24 cellular contexts compared by ENCODE assay signal in the genomic region with DNA sequence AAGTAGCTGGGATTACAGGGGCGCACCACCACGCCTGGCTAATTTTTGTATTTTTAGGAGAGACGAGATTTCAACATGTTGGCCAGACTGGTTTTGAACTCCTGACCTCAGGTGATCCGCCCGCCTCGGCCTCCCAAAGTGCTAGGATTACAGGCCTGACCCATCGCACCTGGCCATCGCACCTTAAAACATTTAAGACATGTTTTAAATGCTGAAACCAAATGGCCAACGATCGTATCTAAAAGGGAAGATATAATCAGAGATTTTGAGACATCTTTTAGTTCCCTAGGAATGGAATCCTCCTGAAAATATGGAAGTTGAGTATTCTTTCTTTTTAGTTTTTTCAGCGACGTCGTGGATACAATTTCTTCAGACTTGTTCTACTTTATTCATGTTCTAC. TPM values are rescaled to one million over a fixed set of nuclear protein-coding genes. Genes with fewer than 3 reads are reported as not detected.
DNase-seq lines count a peak whose midpoint lies in the region; ATAC-seq and TF ChIP-seq lines count a peak whose summit lies in the region.
"Had no signal": no experiment of that assay in that cellular context is flagged by ENCODE, and none has a peak within 500 bp of the region (broad histone marks: within the 10 kb centered on the region; RNA-seq: fewer than 3 reads in every experiment).

No MANE protein-coding gene starts in this region.

- CTCF ChIA-PET in Calu3 (lab: Charles Lee) = interaction anchor here (0.9 to 1.7 kb wide), 4 partner anchors 11 to 167 kb away, joined by 3 to 9 read pairs (median 4); no protein-coding TSS in a partner anchor

- intact Hi-C loops in Calu3 (cut with micrococcal nuclease; ENCODE audit: unreplicated experiment) = no loop called here

- no peak overlapping the region for H3K4me2 ChIP-seq in trophoblast cell (ENCODE audit: low read length)

- no peak overlapping the region for H2BK120ac ChIP-seq in trophoblast cell (ENCODE audit: insufficient read depth, low read length, poor library complexity)

- peaks cover 7% of the 10 kb centered on the region for H3K36me3 Mint-ChIP-seq in Calu3 (ENCODE audit: insufficient read depth, unreplicated experiment)
- H3K36me3 Mint-ChIP-seq: CD8-positive, alpha-beta T cell had no signal

- H4K91ac ChIP-seq in trophoblast cell (ENCODE audit: low read depth, low read length) = no peak overlapping the region

- H3K23ac ChIP-seq in trophoblast cell (ENCODE audit: low read length) = no peak overlapping the region

- no peak overlapping the region for H2AFZ ChIP-seq in trophoblast cell (ENCODE audit: insufficient read depth, low read length, poor library complexity)

- no peak overlapping the region for H4K12ac ChIP-seq in trophoblast cell (ENCODE audit: low read depth, low read length)

- peaks cover 30% of the 10 kb centered on the region for H3K4me1 Mint-ChIP-seq in Calu3 (ENCODE audit: low read depth, unreplicated experiment)

- TF ChIP-seq CTCF in 22Rv1 (IDR thresholded peaks at IDR 0.05) (no peak), Calu3 (IDR thresholded peaks at IDR 0.05; ENCODE audit: unreplicated experiment) (no peak), VCaP (conservative IDR thresholded peaks at IDR 0.05) (no peak), foreskin keratinocyte (conservative IDR thresholded peaks at IDR 0.05) (no peak)

- H3K9me3 ChIP-seq in trophoblast cell (ENCODE audit: insufficient read depth, low read depth, low read length) = peaks cover 4% of the 10 kb centered on the region
- H3K9me3 ChIP-seq: Caco-2 had no signal

- H3K27ac ChIP-seq in 22Rv1 (peak overlapping the region; percentile 44), VCaP (peak overlapping the region; percentile 71), trophoblast cell (ENCODE audit: low read depth, low read length) (no peak overlapping the region), foreskin keratinocyte (no peak overlapping the region)
- H3K27ac ChIP-seq: RWPE1, SK-N-MC had no signal

- H3K27me3 ChIP-seq in trophoblast cell (ENCODE audit: insufficient read depth, low read length) (no peaks in the 10 kb centered on the region), foreskin keratinocyte (peaks cover 68% of the 10 kb centered on the region), H7 (ENCODE audit: control insufficient read depth, insufficient read depth, low read length) (no peaks in the 10 kb centered on the region)

- no peaks in the 10 kb centered on the region for H3K9me3 Mint-ChIP-seq in Calu3 (ENCODE audit: low read depth, unreplicated experiment)
- H3K9me3 Mint-ChIP-seq: CD8-positive, alpha-beta T cell had no signal

- H2BK5ac ChIP-seq in trophoblast cell (ENCODE audit: low read depth, low read length, poor library complexity) = no peak overlapping the region

- no peak overlapping the region for H3K18ac ChIP-seq in trophoblast cell (ENCODE audit: low read length)

- DNase-seq in Calu3 = no peak
- DNase-seq in trophoblast cell = peak; percentile 56 to 92
- DNase-seq in foreskin keratinocyte = no peak
- no peak for DNase-seq in H7
- DNase-seq: Caco-2; CD8-positive, alpha-beta T cell; EL; GDM1; GOT3; HCEC 1CT; IMR-90; KG1; NCI-H1048; NCI-H2227 treated with DMSO at 0.1 percent for 48 hours; NCI-H526 treated with DMSO at 0.1 percent for 48 hours had no signal

- no peaks in the 10 kb centered on the region for H3K79me1 ChIP-seq in trophoblast cell (ENCODE audit: low read length)

- no peak overlapping the region for H2AK5ac ChIP-seq in trophoblast cell (ENCODE audit: low read length)

- H3K27ac Mint-ChIP-seq in Calu3 (ENCODE audit: unreplicated experiment) = peak overlapping the region; percentile 38
- H3K27ac Mint-ChIP-seq: CD8-positive, alpha-beta T cell had no signal

- ATAC-seq in HG02678 (IDR thresholded peaks at IDR 0.05; ENCODE audit: unreplicated experiment) (no peak), HG03159 (IDR thresholded peaks at IDR 0.05; ENCODE audit: unreplicated experiment) (no peak), foreskin keratinocyte (no peak)
- ATAC-seq: CD8-positive, alpha-beta T cell; Panc1 had no signal

- no peak overlapping the region for H3K14ac ChIP-seq in trophoblast cell (ENCODE audit: low read length)

- no peak overlapping the region for H3K4me3 ChIP-seq in trophoblast cell (ENCODE audit: low read depth, low read length)
- H3K4me3 ChIP-seq in H7 (ENCODE audit: insufficient read depth, low read depth, low read length) = no peak overlapping the region
- H3K4me3 ChIP-seq: SK-N-MC had no signal

- no peak overlapping the region for H3K4ac ChIP-seq in trophoblast cell (ENCODE audit: low read depth, low read length)

- H3K4me1 ChIP-seq in trophoblast cell (ENCODE audit: control insufficient read depth in 1 of 2, insufficient read depth in 2 of 2, low read length in 2 of 2) (no peaks in the 10 kb centered on the region), foreskin keratinocyte (no peaks in the 10 kb centered on the region)
- H3K4me1 ChIP-seq: Caco-2 had no signal

- no TSS peak for BruUV-seq in Calu3 (replicated peaks; lab: Mats Ljungman, UMichigan)

- no peak overlapping the region for H2BK12ac ChIP-seq in trophoblast cell (ENCODE audit: low read length)

- H3K9ac ChIP-seq in trophoblast cell (ENCODE audit: low read length) = no peak overlapping the region

- peaks cover 19% of the 10 kb centered on the region for H3K27me3 Mint-ChIP-seq in Calu3 (ENCODE audit: unreplicated experiment)

- H4K8ac ChIP-seq in trophoblast cell (ENCODE audit: low read depth, low read length) = no peak overlapping the region

- H3K36me3 ChIP-seq in trophoblast cell (ENCODE audit: control insufficient read depth in 1 of 2, insufficient read depth in 2 of 2, low read length in 2 of 2) (no peaks in the 10 kb centered on the region), H7 (replicated peaks; ENCODE audit: control insufficient read depth, insufficient read depth, low read length) (no peaks in the 10 kb centered on the region)

- WGBS in trophoblast cell (ENCODE audit: extremely low coverage, insufficient coverage, insufficient read length) = no CpG with 5 or more reads among the region's 13 CpGs

- peak overlapping the region; percentile 2 for H3K4me3 Mint-ChIP-seq in Calu3 (ENCODE audit: low read depth, unreplicated experiment)
- H3K4me3 Mint-ChIP-seq: CD8-positive, alpha-beta T cell had no signal

- no peaks in the 10 kb centered on the region for H3K79me2 ChIP-seq in trophoblast cell (ENCODE audit: control insufficient read depth, insufficient read depth, low read length, poor library complexity)

RNA-seq across cellular contexts. Expression of a gene that starts 21.8 kb away (rescaled TPM):
- not detected in 2 replicates for total RNA-seq in Calu3 (2022)
- not detected in 2 replicates for polyA plus RNA-seq in trophoblast cell (2013)
- not detected in 2 replicates for total RNA-seq in foreskin keratinocyte
- not detected in 2 replicates for polyA plus RNA-seq in foreskin keratinocyte
- not detected in 2 replicates for total RNA-seq in H7 (2014; rRNA removed; shearing (Covaris generic))
- total RNA-seq: A673; Caco-2; CD8-positive, alpha-beta T cell; IMR-90; NCI-H460 had no signal
- polyA plus RNA-seq: IMR-90 had no signal

RNA-seq across cellular contexts. Expression of a gene that starts 46.5 kb away (rescaled TPM):
- 43.2 and 43.3 TPM in 2 replicates for total RNA-seq in Calu3 (2022)
- polyA plus RNA-seq in trophoblast cell (2013) = 2.4 and 2.5 TPM in 2 replicates
- total RNA-seq in foreskin keratinocyte = 0.41 and 1.6 TPM in 2 replicates
- 1.4 and 3.4 TPM in 2 replicates for polyA plus RNA-seq in foreskin keratinocyte
- total RNA-seq in H7 (2014; rRNA removed; shearing (Covaris generic)) = 4.4 and 6.5 TPM in 2 replicates

Comparison
In these comparisons a context has a peak if more than half of its experiments do, and no peak if none do; other contexts are left out.
1. H3K27ac ChIP-seq: peak in 22Rv1 (single experiment) and VCaP (single experiment); none in trophoblast cell (single experiment) and foreskin keratinocyte (single experiment).
2. DNase-seq: peak in trophoblast cell (2 of 2); none in Calu3 (single experiment), foreskin keratinocyte (0 of 2) and H7 (single experiment).